28 cellular contexts compared by ENCODE assay signal in the genomic region with DNA sequence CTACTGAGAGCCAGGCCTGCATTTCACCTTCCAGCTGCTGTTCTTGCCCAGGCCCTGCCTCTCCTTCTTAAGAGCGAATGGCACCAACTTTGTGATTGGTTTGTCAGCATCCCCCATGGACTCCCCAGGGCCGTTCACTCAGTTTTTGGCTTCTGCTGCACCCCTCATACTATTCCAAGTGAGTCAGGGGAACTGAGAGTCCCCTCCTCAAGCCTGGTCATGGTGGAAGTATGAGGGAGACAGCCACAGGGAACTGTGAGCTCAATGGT.
"Had no signal": no experiment of that assay in that cellular context is flagged by ENCODE, and none has a peak within 500 bp of the region (broad histone marks: within the 10 kb centered on the region; RNA-seq: fewer than 3 reads in every experiment).

No MANE protein-coding gene starts in this region.

- H3K36me3 ChIP-seq: gastrocnemius medialis, pancreas, sigmoid colon, suprapubic skin, tibial nerve, WERI-Rb-1 had no signal

- H3K27me3 ChIP-seq: gastrocnemius medialis, pancreas, sigmoid colon, suprapubic skin, tibial nerve had no signal

- H3K27ac Mint-ChIP-seq: nephron progenitor cell; T-helper 1 cell treated with Interleukin-12 subunit alpha and Interleukin-12 subunit beta and Interleukin-4 antibody, amounts not matched to agents 30 μg/mL and 1 μg/mL, for 36 hours had no signal

- H3K4me3 ChIP-seq: gastrocnemius medialis, pancreas, psoas muscle, sigmoid colon, SK-N-MC, suprapubic skin, tibial nerve had no signal

- DNase-seq: activated CD4-positive, alpha-beta T cell treated with anti-CD3 and anti-CD28 coated beads for 48 hours; activated T-cell treated with anti-CD3 and anti-CD28 coated beads, Interleukin-2, amount 50 U/mL, for 24 hours; anterior cingulate cortex; effector memory CD4-positive, alpha-beta T cell; gastrocnemius medialis; glutamatergic neuron; left colon; mammary epithelial cell; naive B cell; nephron progenitor cell; pancreas; psoas muscle; sigmoid colon; small intestine; stimulated activated CD4-positive, alpha-beta T cell treated with anti-CD3 and anti-CD28 coated beads, Interleukin-1b, Interleukin-23, amount 100 ng/mL, for 48 hours; stimulated activated CD4-positive, alpha-beta T cell treated with anti-CD3 and anti-CD28 coated beads, Interleukin-4, amount 100 ng/mL, for 4 hours; stimulated activated CD8-positive, alpha-beta memory T cell treated with anti-CD3 and anti-CD28 coated beads, Interleukin-4, amount 100 ng/mL, for 48 hours; stimulated activated naive CD4-positive, alpha-beta T cell; SW 1271; T1000; WERI-Rb-1 had no signal

- ATAC-seq: activated CD4-positive, CD25-positive, alpha-beta regulatory T cell treated with anti-CD3 and anti-CD28 coated beads, Interleukin-2, amount 50 U/mL, for 24 hours; gastrocnemius medialis; left colon; pancreas; psoas muscle had no signal

- H3K27ac ChIP-seq: gastrocnemius medialis, pancreas, psoas muscle, sigmoid colon, SK-N-MC, suprapubic skin, tibial nerve, WERI-Rb-1 had no signal

- H3K4me3 Mint-ChIP-seq: activated naive CD8-positive, alpha-beta T cell; activated T-cell treated with anti-CD3 and anti-CD28 coated beads, Interleukin-2, amount 50 U/mL, for 24 hours; central memory CD8-positive, alpha-beta T cell; naive B cell; nephron progenitor cell; T-helper 1 cell treated with Interleukin-12 subunit alpha and Interleukin-12 subunit beta and Interleukin-4 antibody, amounts not matched to agents 30 μg/mL and 1 μg/mL, for 36 hours had no signal

- H3K4me1 ChIP-seq: gastrocnemius medialis, pancreas, psoas muscle, sigmoid colon had no signal

- H3K27me3 Mint-ChIP-seq: activated naive CD8-positive, alpha-beta T cell; activated T-cell treated with anti-CD3 and anti-CD28 coated beads, Interleukin-2, amount 50 U/mL, for 24 hours; central memory CD8-positive, alpha-beta T cell; naive B cell had no signal

- H3K9me3 ChIP-seq: gastrocnemius medialis, pancreas, psoas muscle, sigmoid colon, suprapubic skin had no signal

- H3K36me3 Mint-ChIP-seq: activated naive CD8-positive, alpha-beta T cell had no signal
